In the genomic region with DNA sequence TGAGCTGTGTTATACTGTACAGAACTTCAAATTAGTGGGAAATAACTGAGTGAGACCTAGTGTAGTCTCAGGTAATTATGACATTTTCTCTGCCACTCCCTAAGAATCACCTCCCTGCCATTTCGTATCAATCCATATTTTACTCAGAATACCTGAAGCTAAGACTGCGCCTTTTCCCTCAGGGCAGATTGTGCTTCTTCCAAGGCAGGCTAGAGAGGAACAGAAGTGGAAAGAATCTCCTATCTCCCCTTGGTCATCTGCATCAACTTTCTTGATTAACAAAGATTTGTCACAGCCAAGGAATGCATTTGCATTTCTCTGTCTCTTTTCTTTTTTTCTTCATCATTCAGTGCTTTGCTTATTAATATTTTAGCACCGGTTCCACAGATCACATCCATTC, we compare ENCODE assay signal across 19 cellular contexts.
DNase-seq lines count a peak whose midpoint lies in the region; TF ChIP-seq lines count a peak whose summit lies in the region.
"Had no signal": no experiment of that assay in that cellular context is flagged by ENCODE, and none has a peak within 500 bp of the region (broad histone marks: within the 10 kb centered on the region; RNA-seq: fewer than 3 reads in every experiment).

No MANE protein-coding gene starts in this region.

- H2BK5ac ChIP-seq in H9 (ENCODE audit: insufficient read length, low read length) (no peak overlapping the region), mesendoderm (ENCODE audit: low read length) (no peak overlapping the region)

- H3K23ac ChIP-seq in H9 (ENCODE audit: insufficient read length, low read depth, low read length) (no peak overlapping the region), mesendoderm (ENCODE audit: low read length) (no peak overlapping the region)

- intact Hi-C loops in dorsolateral prefrontal cortex (cut with DNase I), result no loop called here

- H3K27ac Mint-ChIP-seq in H9, result peak overlapping the region; percentile 22 to 61 (median 41); a peak in 5 of 7 replicates
- no peak overlapping the region for H3K27ac Mint-ChIP-seq in activated CD4-positive, alpha-beta T cell treated with anti-CD3 and anti-CD28 coated beads, Interleukin-2, amount 10 ng/mL, durations not matched to agents 7 days and 5 days
- H3K27ac Mint-ChIP-seq: CD4-positive, alpha-beta T cell; IgD-negative memory B cell had no signal

- H3K4me1 Mint-ChIP-seq in H9, result no peaks in the 10 kb centered on the region; a peak in 1 of 4 replicates
- H3K4me1 Mint-ChIP-seq in activated CD4-positive, alpha-beta T cell treated with anti-CD3 and anti-CD28 coated beads, Interleukin-2, amount 10 ng/mL, durations not matched to agents 7 days and 5 days, result no peaks in the 10 kb centered on the region

- no peaks in the 10 kb centered on the region for H3K79me1 ChIP-seq in H9 (ENCODE audit: insufficient read depth, low read depth, low read length, poor library complexity, severe bottlenecking)
- no peaks in the 10 kb centered on the region for H3K79me1 ChIP-seq in mesendoderm (ENCODE audit: low read length)

- DNase-seq in H9, result no peak
- peak; percentile 25 for DNase-seq in NCI-H69 (lab: John Stamatoyannopoulos, UW)
- peak; percentile 58 for DNase-seq in mesendoderm
- DNase-seq in smooth muscle cell (lab: John Stamatoyannopoulos, UW; ENCODE audit: unreplicated experiment), result no peak
- no peak for DNase-seq in activated CD4-positive, alpha-beta T cell treated with anti-CD3 and anti-CD28 coated beads, Interleukin-2, amount 10 ng/mL, durations not matched to agents 7 days and 5 days
- no peak for DNase-seq in iPS-NIHi11 (ENCODE audit: low spot score)
- no peak for DNase-seq in NCI-H187 (lab: John Stamatoyannopoulos, UW)
- no peak for DNase-seq in dorsolateral prefrontal cortex
- DNase-seq: AML-193; Caco-2; CD4-positive, alpha-beta T cell; DMS153; DMS79; GDM1; GOT3; H7 had no signal

- H3T11ph ChIP-seq in H9 (ENCODE audit: low read length), result no peak overlapping the region

- H4K20me1 ChIP-seq in H9 (ENCODE audit: control insufficient read depth, insufficient read depth, insufficient read length) (no peaks in the 10 kb centered on the region), smooth muscle cell (ENCODE audit: low read depth) (no peaks in the 10 kb centered on the region)

- no peak overlapping the region for H4K91ac ChIP-seq in H9 (ENCODE audit: insufficient read length, low read depth, low read length)

- H3K4ac ChIP-seq in H9 (ENCODE audit: low read depth, low read length) (no peak overlapping the region), mesendoderm (ENCODE audit: low read depth, low read length) (no peak overlapping the region)

- TF ChIP-seq CTCF in H9 (conservative IDR thresholded peaks at IDR 0.05), result no peak
- no peak for TF ChIP-seq CTCF in smooth muscle cell (IDR thresholded peaks at IDR 0.05; ENCODE audit: borderline replicate concordance, insufficient read depth, poor library complexity, severe bottlenecking)
- TF ChIP-seq CTCF in dorsolateral prefrontal cortex (IDR thresholded peaks at IDR 0.05 in 54 of 56, conservative IDR thresholded peaks at IDR 0.05 in 2 of 56; ENCODE audit: low read depth in 1 of 56, partially characterized antibody in 56 of 56), result no peak

- POLR2A ChIA-PET in activated CD4-positive, alpha-beta T cell treated with anti-CD3 and anti-CD28 coated beads, Interleukin-2, amount 10 ng/mL, durations not matched to agents 7 days and 5 days (lab: Charles Lee), result no interaction called here

- H3K36me3 Mint-ChIP-seq in H9 (ENCODE audit: insufficient read depth in 1 of 3, low read depth in 3 of 3), result peaks cover 27 to 40% (median 36%) of the 10 kb centered on the region in 3 experiments; a peak in 6 of 7 replicates
- H3K36me3 Mint-ChIP-seq in activated CD4-positive, alpha-beta T cell treated with anti-CD3 and anti-CD28 coated beads, Interleukin-2, amount 10 ng/mL, durations not matched to agents 7 days and 5 days (ENCODE audit: low read depth), result no peaks in the 10 kb centered on the region
- H3K36me3 Mint-ChIP-seq: IgD-negative memory B cell had no signal

- H2BK20ac ChIP-seq in H9 (ENCODE audit: low read depth, low read length, poor library complexity, severe bottlenecking), result no peak overlapping the region

- no peaks in the 10 kb centered on the region for H3K23me2 ChIP-seq in H9 (ENCODE audit: insufficient read length, low read depth, low read length, poor library complexity, severe bottlenecking)

- no peaks in the 10 kb centered on the region for H3F3A ChIP-seq in smooth muscle cell (ENCODE audit: low read depth)

- H2AFZ ChIP-seq in H9 (ENCODE audit: low read length) (no peak overlapping the region), smooth muscle cell (ENCODE audit: low read depth) (peak overlapping the region; percentile 31)

- H3K18ac ChIP-seq in H9 (ENCODE audit: insufficient read length, low read depth, low read length) (no peak overlapping the region), mesendoderm (ENCODE audit: low read length) (no peak overlapping the region)

- WGBS in H9 (ENCODE audit: extremely low coverage, insufficient read length, low lambda C conversion rate), result no CpG with 5 or more reads among the region's 3 CpGs
- no CpG with 5 or more reads among the region's 3 CpGs for WGBS in mesendoderm (ENCODE audit: extremely low coverage, insufficient coverage, low lambda C conversion rate)
- 66% methylated on average over 3 of the region's 3 CpGs for WGBS in smooth muscle cell (ENCODE audit: low lambda C conversion rate)

- H2BK120ac ChIP-seq in H9 (ENCODE audit: low read depth, low read length, poor library complexity, severe bottlenecking) (no peak overlapping the region), mesendoderm (ENCODE audit: low read depth, low read length) (no peak overlapping the region)

- H3K9me3 ChIP-seq in H9 (ENCODE audit: control insufficient read depth, low read depth, low read length), result no peaks in the 10 kb centered on the region
- H3K9me3 ChIP-seq in smooth muscle cell (replicated peaks; ENCODE audit: low read depth), result no peaks in the 10 kb centered on the region
- H3K9me3 ChIP-seq: A549, Caco-2 had no signal

- H4K8ac ChIP-seq in H9 (replicated peaks; ENCODE audit: insufficient read length, low read depth, low read length) (no peak overlapping the region), mesendoderm (ENCODE audit: low read depth, low read length) (no peak overlapping the region)

- H3K4me2 ChIP-seq in H9 (ENCODE audit: insufficient read depth, insufficient read length, low read length) (no peak overlapping the region), mesendoderm (ENCODE audit: low read length) (no peak overlapping the region), smooth muscle cell (no peak overlapping the region)
- H3K4me2 ChIP-seq: A549 had no signal

- CTCF ChIA-PET in activated CD4-positive, alpha-beta T cell treated with anti-CD3 and anti-CD28 coated beads, Interleukin-2, amount 10 ng/mL, durations not matched to agents 7 days and 5 days (lab: Charles Lee), result no interaction called here

- H3K14ac ChIP-seq in H9 (ENCODE audit: insufficient read depth, low read length), result no peak overlapping the region

- H3K27me3 ChIP-seq in H9 (ENCODE audit: insufficient read depth, low read length) (no peaks in the 10 kb centered on the region), mesendoderm (ENCODE audit: insufficient read depth, low read length, poor library complexity) (no peaks in the 10 kb centered on the region), smooth muscle cell (ENCODE audit: low read depth) (no peaks in the 10 kb centered on the region), dorsolateral prefrontal cortex (peaks cover 0 to 15% (median 0%) of the 10 kb centered on the region in 45 donors)

- no peaks in the 10 kb centered on the region for H3K79me2 ChIP-seq in H9 (ENCODE audit: insufficient read depth, low read length)
- H3K79me2 ChIP-seq in mesendoderm (ENCODE audit: control insufficient read depth, insufficient read depth, low read length), result no peaks in the 10 kb centered on the region
- no peaks in the 10 kb centered on the region for H3K79me2 ChIP-seq in smooth muscle cell (ENCODE audit: low read depth)

- no peaks in the 10 kb centered on the region for H3K9me3 Mint-ChIP-seq in H9
- H3K9me3 Mint-ChIP-seq in activated CD4-positive, alpha-beta T cell treated with anti-CD3 and anti-CD28 coated beads, Interleukin-2, amount 10 ng/mL, durations not matched to agents 7 days and 5 days, result no peaks in the 10 kb centered on the region
- H3K9me3 Mint-ChIP-seq: CD4-positive, alpha-beta T cell; IgD-negative memory B cell had no signal

- H3K9ac ChIP-seq in H9 (ENCODE audit: extremely low read depth, insufficient read length, low read length) (no peak overlapping the region), mesendoderm (ENCODE audit: low read length) (no peak overlapping the region), smooth muscle cell (ENCODE audit: low read depth) (no peak overlapping the region)

- H3K4me3 ChIP-seq in mesendoderm (ENCODE audit: low read length) (no peak overlapping the region), smooth muscle cell (no peak overlapping the region), dorsolateral prefrontal cortex (no peak overlapping the region)
- H3K4me3 ChIP-seq: A549 had no signal

- H2AK5ac ChIP-seq in H9 (ENCODE audit: insufficient read length, low read length) (no peak overlapping the region), mesendoderm (ENCODE audit: low read length) (no peak overlapping the region)

- H3K36me3 ChIP-seq in mesendoderm (ENCODE audit: control insufficient read depth, insufficient read depth, low read length) (no peaks in the 10 kb centered on the region), smooth muscle cell (ENCODE audit: low read depth) (no peaks in the 10 kb centered on the region)

- H2BK15ac ChIP-seq in H9 (ENCODE audit: low read depth, low read length) (no peak overlapping the region), mesendoderm (replicated peaks; ENCODE audit: low read depth) (peak overlapping the region; percentile 85)

- H3K4me3 Mint-ChIP-seq in H9, result no peak overlapping the region
- H3K4me3 Mint-ChIP-seq in activated CD4-positive, alpha-beta T cell treated with anti-CD3 and anti-CD28 coated beads, Interleukin-2, amount 10 ng/mL, durations not matched to agents 7 days and 5 days, result no peak overlapping the region
- H3K4me3 Mint-ChIP-seq: CD4-positive, alpha-beta T cell; IgD-negative memory B cell had no signal

- no peak overlapping the region for H2BK12ac ChIP-seq in H9 (ENCODE audit: insufficient read length, low read depth, low read length)

- no peaks in the 10 kb centered on the region for H3K27me3 Mint-ChIP-seq in H9 (ENCODE audit: low read depth)
- H3K27me3 Mint-ChIP-seq in activated CD4-positive, alpha-beta T cell treated with anti-CD3 and anti-CD28 coated beads, Interleukin-2, amount 10 ng/mL, durations not matched to agents 7 days and 5 days, result no peaks in the 10 kb centered on the region
- H3K27me3 Mint-ChIP-seq: CD4-positive, alpha-beta T cell had no signal

- H3K4me1 ChIP-seq in H9 (ENCODE audit: insufficient read depth, low read length), result no peaks in the 10 kb centered on the region
- H3K4me1 ChIP-seq in mesendoderm (ENCODE audit: control insufficient read depth, low read depth, low read length), result no peaks in the 10 kb centered on the region
- no peaks in the 10 kb centered on the region for H3K4me1 ChIP-seq in smooth muscle cell (ENCODE audit: low read depth)
- H3K4me1 ChIP-seq: A549, Caco-2 had no signal

- no peak overlapping the region for H4K5ac ChIP-seq in H9 (ENCODE audit: insufficient read length, low read depth, low read length)
- no peak overlapping the region for H4K5ac ChIP-seq in mesendoderm (ENCODE audit: low read length)

- H3K56ac ChIP-seq in H9 (ENCODE audit: insufficient read length, low read depth, low read length) (no peak overlapping the region), mesendoderm (ENCODE audit: low read length) (no peak overlapping the region)

- H3K27ac ChIP-seq in H9 (ENCODE audit: insufficient read length, low read depth, low read length) (peak overlapping the region; percentile 33), mesendoderm (ENCODE audit: low read depth, low read length) (no peak overlapping the region), smooth muscle cell (ENCODE audit: low read depth) (no peak overlapping the region), dorsolateral prefrontal cortex (no peak overlapping the region)
- H3K27ac ChIP-seq: A549, C4-2B had no signal

Comparison
In these comparisons a context has a peak if more than half of its experiments do, and no peak if none do; other contexts are left out.
1. DNase-seq: peak in NCI-H69 (single experiment) and mesendoderm (single experiment); none in H9 (single experiment), smooth muscle cell (single experiment), activated CD4-positive, alpha-beta T cell treated with anti-CD3 and anti-CD28 coated beads, Interleukin-2, amount 10 ng/mL, durations not matched to agents 7 days and 5 days (single experiment), iPS-NIHi11 (single experiment), NCI-H187 (0 of 2) and dorsolateral prefrontal cortex (0 of 10).